27 cellular contexts compared by ENCODE assay signal in genomic region chr1:58324551-58324950, GRCh38.
DNase-seq lines count a peak whose midpoint lies in the region; ATAC-seq and TF ChIP-seq lines count a peak whose summit lies in the region.
"Had no signal": no experiment of that assay in that cellular context is flagged by ENCODE, and none has a peak within 500 bp of the region (broad histone marks: within the 10 kb centered on the region; RNA-seq: fewer than 3 reads in every experiment).

No MANE protein-coding gene starts in this region.

- H3K4me3 Mint-ChIP-seq in activated naive CD4-positive, alpha-beta T cell treated with anti-CD3 and anti-CD28 coated beads, Interleukin-2, amount 50 U/mL, for 24 hours: peak overlapping the region; percentile 53
- H3K4me3 Mint-ChIP-seq in stimulated activated naive CD8-positive, alpha-beta T cell treated with anti-CD3 and anti-CD28 coated beads, Interleukin-15, amount 100 ng/mL, for 72 hours: no peak overlapping the region
- H3K4me3 Mint-ChIP-seq: HFFc6; naive B cell; T-helper 1 cell treated with Interleukin-12 subunit alpha and Interleukin-12 subunit beta and Interleukin-4 antibody, amounts not matched to agents 30 μg/mL and 1 μg/mL, for 36 hours had no signal

- peak; percentile 63 for ATAC-seq in stimulated activated naive CD8-positive, alpha-beta T cell treated with anti-CD3 and anti-CD28 coated beads, Interleukin-15, amount 100 ng/mL, for 72 hours
- ATAC-seq in GM18519 (IDR thresholded peaks at IDR 0.05; ENCODE audit: low FRiP score, unreplicated experiment): no peak

- TF ChIP-seq CTCF in HL-60 (IDR thresholded peaks at IDR 0.05; ENCODE audit: insufficient read depth, low read length): no peak
- TF ChIP-seq CTCF in transverse colon (IDR thresholded peaks at IDR 0.05): no peak
- no peak for TF ChIP-seq CTCF in dorsolateral prefrontal cortex (IDR thresholded peaks at IDR 0.05 in 54 of 56, conservative IDR thresholded peaks at IDR 0.05 in 2 of 56; ENCODE audit: low read depth in 1 of 56, partially characterized antibody in 56 of 56)

- H3K27me3 Mint-ChIP-seq in activated naive CD4-positive, alpha-beta T cell treated with anti-CD3 and anti-CD28 coated beads, Interleukin-2, amount 50 U/mL, for 24 hours: no peaks in the 10 kb centered on the region
- H3K27me3 Mint-ChIP-seq in stimulated activated naive CD8-positive, alpha-beta T cell treated with anti-CD3 and anti-CD28 coated beads, Interleukin-15, amount 100 ng/mL, for 72 hours: no peaks in the 10 kb centered on the region

- H3K27ac Mint-ChIP-seq in activated naive CD4-positive, alpha-beta T cell treated with anti-CD3 and anti-CD28 coated beads, Interleukin-2, amount 50 U/mL, for 24 hours: peak overlapping the region; percentile 62
- peak overlapping the region in 1 of 2 donors; percentile 82 for H3K27ac Mint-ChIP-seq in stimulated activated naive CD8-positive, alpha-beta T cell treated with anti-CD3 and anti-CD28 coated beads, Interleukin-15, amount 100 ng/mL, for 72 hours
- H3K27ac Mint-ChIP-seq: HFFc6; naive B cell; T-helper 1 cell treated with Interleukin-12 subunit alpha and Interleukin-12 subunit beta and Interleukin-4 antibody, amounts not matched to agents 30 μg/mL and 1 μg/mL, for 36 hours had no signal

- no peaks in the 10 kb centered on the region for H3K36me3 Mint-ChIP-seq in activated naive CD4-positive, alpha-beta T cell treated with anti-CD3 and anti-CD28 coated beads, Interleukin-2, amount 50 U/mL, for 24 hours

- no peaks in the 10 kb centered on the region for H3K9me3 Mint-ChIP-seq in activated naive CD4-positive, alpha-beta T cell treated with anti-CD3 and anti-CD28 coated beads, Interleukin-2, amount 50 U/mL, for 24 hours
- peaks cover 0 to 5% of the 10 kb centered on the region in 2 donors for H3K9me3 Mint-ChIP-seq in stimulated activated naive CD8-positive, alpha-beta T cell treated with anti-CD3 and anti-CD28 coated beads, Interleukin-15, amount 100 ng/mL, for 72 hours
- H3K9me3 Mint-ChIP-seq: HFFc6 had no signal

- TF ChIP-seq POLR2A in transverse colon (IDR thresholded peaks at IDR 0.05): no peak

- H3K4me3 ChIP-seq in HL-60 (replicated peaks; ENCODE audit: insufficient read depth, low read length) (no peak overlapping the region), transverse colon (no peak overlapping the region), dorsolateral prefrontal cortex (no peak overlapping the region)
- H3K4me3 ChIP-seq: BLaER1 treated with 17β-estradiol and CSF1 and Interleukin-3, amounts not matched to agents 10 nM and 100 nM; cardiac muscle cell; left ventricle myocardium inferior; MG63; SJCRH30; skin epidermis; uterus had no signal

- no peak for DNase-seq in activated naive CD4-positive, alpha-beta T cell treated with anti-CD3 and anti-CD28 coated beads, Interleukin-2, amount 50 U/mL, for 16 hours
- DNase-seq in HL-60 (ENCODE audit: low read depth in 1 of 2, low spot score in 1 of 2) (peak; percentile 1 to 76), SKM-1 (lab: John Stamatoyannopoulos, UW; ENCODE audit: unreplicated experiment) (peak; percentile 61), transverse colon (no peak), dorsolateral prefrontal cortex (no peak)
- DNase-seq in stimulated activated naive CD8-positive, alpha-beta T cell treated with anti-CD3 and anti-CD28 coated beads, Interleukin-15, amount 100 ng/mL, for 72 hours: peak in 1 of 2 donors; percentile 9
- DNase-seq: ACHN; activated CD4-positive, alpha-beta T cell treated with anti-CD3 and anti-CD28 coated beads, Interleukin-2, amount 50 U/mL, for 4 hours; activated gamma-delta T cell; aorta; HFFc6; hypothalamus; left ventricle myocardium inferior; MG63; naive B cell; NCI-H1694; NCI-H2171; NCI-H524; NK-92 treated with Interleukin-12 subunit alpha and Interleukin-12 subunit beta, amount 100 ng/mL, for 24 hours; SJCRH30; uterus had no signal

- H3K4me1 Mint-ChIP-seq in activated naive CD4-positive, alpha-beta T cell treated with anti-CD3 and anti-CD28 coated beads, Interleukin-2, amount 50 U/mL, for 24 hours: peaks cover 24% of the 10 kb centered on the region
- H3K4me1 Mint-ChIP-seq in stimulated activated naive CD8-positive, alpha-beta T cell treated with anti-CD3 and anti-CD28 coated beads, Interleukin-15, amount 100 ng/mL, for 72 hours: peaks cover 17% of the 10 kb centered on the region
- H3K4me1 Mint-ChIP-seq: naive B cell had no signal

- TF ChIP-seq EP300 in transverse colon (IDR thresholded peaks at IDR 0.05; ENCODE audit: low read depth): no peak

- no peaks in the 10 kb centered on the region for H3K36me3 ChIP-seq in transverse colon
- H3K36me3 ChIP-seq: BLaER1 treated with 17β-estradiol and CSF1 and Interleukin-3, amounts not matched to agents 10 nM and 100 nM; cardiac muscle cell; left ventricle myocardium inferior; MG63; SJCRH30; uterus had no signal

- no peaks in the 10 kb centered on the region for H3K4me1 ChIP-seq in transverse colon
- H3K4me1 ChIP-seq: BLaER1 treated with 17β-estradiol and CSF1 and Interleukin-3, amounts not matched to agents 10 nM and 100 nM; left ventricle myocardium inferior; SJCRH30; uterus had no signal

- H3K27me3 ChIP-seq in HL-60 (ENCODE audit: insufficient read depth, poor library complexity, severe bottlenecking) (no peaks in the 10 kb centered on the region), transverse colon (no peaks in the 10 kb centered on the region), dorsolateral prefrontal cortex (no peaks in the 10 kb centered on the region)
- H3K27me3 ChIP-seq: BLaER1 treated with 17β-estradiol and CSF1 and Interleukin-3, amounts not matched to agents 10 nM and 100 nM; cardiac muscle cell; MG63; SJCRH30; uterus had no signal

- intact Hi-C loops in transverse colon (cut with DNase I; ENCODE audit: low total_unique reads): loop anchor here (2.0 kb wide), 1 partner anchor 72 kb away; no protein-coding TSS in a partner anchor
- intact Hi-C loops in dorsolateral prefrontal cortex (cut with DNase I): no loop called here

- H3K27ac ChIP-seq in HL-60 (replicated peaks) (peak overlapping the region; percentile 30), transverse colon (no peak overlapping the region), dorsolateral prefrontal cortex (no peak overlapping the region)
- H3K27ac ChIP-seq: BLaER1 treated with 17β-estradiol and CSF1 and Interleukin-3, amounts not matched to agents 10 nM and 100 nM; cardiac muscle cell; left ventricle myocardium inferior; SJCRH30; skin epidermis; uterus had no signal

- peaks cover 2 to 5% of the 10 kb centered on the region in 2 donors for H3K9me3 ChIP-seq in transverse colon
- H3K9me3 ChIP-seq: MG63, SJCRH30, uterus had no signal

- WGBS in transverse colon (ENCODE audit: low coverage in 1 of 2), 2 donors: 76 to 83% methylated on average over 1 to 2 of the region's 2 CpGs

- in situ Hi-C loops in transverse colon (cut with MboI; ENCODE audit: low pct_ligation_motif_present in 1 of 4, low pct_unique_long_range_greater_than_20kb in 1 of 4, low sequenced_read_pairs in 3 of 4): no loop called here

Comparison
In these comparisons a context has a peak if more than half of its experiments do, and no peak if none do; other contexts are left out.
1. DNase-seq: peak in HL-60 (2 of 2) and SKM-1 (single experiment); none in activated naive CD4-positive, alpha-beta T cell treated with anti-CD3 and anti-CD28 coated beads, Interleukin-2, amount 50 U/mL, for 16 hours (single experiment), transverse colon (single experiment) and dorsolateral prefrontal cortex (0 of 10).